In the genomic region with DNA sequence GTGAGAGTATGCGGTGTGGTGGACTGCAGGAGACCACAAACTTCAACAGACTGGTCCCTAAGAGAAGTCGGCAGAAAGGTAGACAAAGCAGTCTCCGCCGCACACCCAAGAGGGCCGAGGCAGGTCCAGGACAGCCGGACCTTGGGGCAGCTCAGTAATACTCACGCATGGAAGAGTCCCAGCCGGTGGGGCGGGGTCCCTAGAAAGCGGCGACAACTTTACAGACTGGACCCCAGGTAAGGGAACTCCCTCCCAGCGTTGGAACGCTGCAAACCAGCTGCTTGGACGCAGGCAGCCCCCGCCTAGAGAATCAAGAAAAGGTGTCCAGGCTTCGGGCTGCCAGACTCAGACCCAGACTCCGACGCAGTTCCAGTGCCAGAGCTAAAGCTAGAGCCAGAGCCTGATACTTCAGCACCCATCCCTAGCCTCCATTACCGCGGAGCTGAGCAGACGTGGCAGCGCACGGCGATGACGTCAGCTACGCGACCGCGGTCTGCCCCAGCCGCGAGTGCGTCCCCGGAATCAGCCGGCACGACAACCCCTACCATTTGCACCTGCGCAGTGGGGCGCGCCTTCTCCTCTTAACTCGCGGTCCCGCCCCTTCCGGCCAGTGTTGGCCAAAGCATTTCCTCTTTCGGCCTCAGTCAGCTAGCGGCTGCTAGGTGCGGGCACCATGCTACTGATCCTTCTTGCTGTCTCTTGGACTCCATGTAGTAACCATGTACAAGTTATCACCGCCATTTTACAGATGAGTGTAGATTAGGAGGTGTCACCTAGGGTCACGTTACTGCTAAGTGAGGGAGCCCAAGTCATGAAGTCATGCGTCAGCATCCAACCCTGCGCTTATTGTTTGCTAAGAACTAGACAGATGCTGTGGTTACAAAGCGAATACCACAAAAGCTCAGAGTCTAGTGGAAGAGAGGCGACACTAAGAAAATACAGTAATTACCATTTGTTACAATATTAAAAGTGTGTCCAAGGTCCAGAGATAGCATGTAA, we compare ENCODE assay signal across 8 cellular contexts. TPM values are rescaled to one million over a fixed set of nuclear protein-coding genes. Genes with fewer than 3 reads are reported as not detected.
DNase-seq lines count a peak whose midpoint lies in the region; ATAC-seq and TF ChIP-seq lines count a peak whose summit lies in the region.

A gene with protein sequence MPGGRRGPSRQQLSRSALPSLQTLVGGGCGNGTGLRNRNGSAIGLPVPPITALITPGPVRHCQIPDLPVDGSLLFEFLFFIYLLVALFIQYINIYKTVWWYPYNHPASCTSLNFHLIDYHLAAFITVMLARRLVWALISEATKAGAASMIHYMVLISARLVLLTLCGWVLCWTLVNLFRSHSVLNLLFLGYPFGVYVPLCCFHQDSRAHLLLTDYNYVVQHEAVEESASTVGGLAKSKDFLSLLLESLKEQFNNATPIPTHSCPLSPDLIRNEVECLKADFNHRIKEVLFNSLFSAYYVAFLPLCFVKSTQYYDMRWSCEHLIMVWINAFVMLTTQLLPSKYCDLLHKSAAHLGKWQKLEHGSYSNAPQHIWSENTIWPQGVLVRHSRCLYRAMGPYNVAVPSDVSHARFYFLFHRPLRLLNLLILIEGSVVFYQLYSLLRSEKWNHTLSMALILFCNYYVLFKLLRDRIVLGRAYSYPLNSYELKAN (minus strand): TSS at position 445 of the 999 bp plus-strand sequence. CDS start 1,541 bp downstream, outside the sequence.

- peak; percentile 93 for ATAC-seq in HG03432 (IDR thresholded peaks at IDR 0.05; ENCODE audit: unreplicated experiment)

- peak; percentile 98 for TF ChIP-seq POLR2A in GM19099 (IDR thresholded peaks at IDR 0.05; ENCODE audit: extremely low read depth, insufficient read length, low read depth)

- DNase-seq in AG20443 (ENCODE audit: low spot score) (peak; percentile 100), NCI-H510A (lab: John Stamatoyannopoulos, UW) (peak; percentile 93), cerebellum (ENCODE audit: low spot score) (peak; percentile 97), islet precursor cell (peak; percentile 99)
- peak; percentile 98 for DNase-seq in activated CD4-positive, alpha-beta T cell treated with anti-CD3 and anti-CD28 coated beads for 1 hour
- DNase-seq in stimulated activated CD4-positive, alpha-beta T cell treated with anti-CD3 and anti-CD28 coated beads, Interleukin-12 subunit alpha, Interleukin-12 subunit beta, amount 100 ng/mL, for 48 hours (ENCODE audit: low read depth in 2 of 3, low spot score in 1 of 3), result peak; percentile 96 to 99 (median 97)

RNA-seq across cellular contexts. Expression of the gene that starts here (rescaled TPM):
- total RNA-seq in cerebellum, result 32.7 TPM

Comparison
In these comparisons a context has a peak if more than half of its experiments do, and no peak if none do; other contexts are left out.
1. Peak in every context shown above with its lines: DNase-seq and ATAC-seq.